Comparison of ENCODE assay signal across 14 cellular contexts in genomic region chr22:32745251-32745995, GRCh38. TPM values are rescaled to one million over a fixed set of nuclear protein-coding genes. Genes with fewer than 3 reads are reported as not detected.
DNase-seq lines count a peak whose midpoint lies in the region; ATAC-seq and TF ChIP-seq lines count a peak whose summit lies in the region.
"Had no signal": no experiment of that assay in that cellular context is flagged by ENCODE, and none has a peak within 500 bp of the region (broad histone marks: within the 10 kb centered on the region; RNA-seq: fewer than 3 reads in every experiment).

No MANE protein-coding gene starts in this region.

- H3K4me3 ChIP-seq in HCT116 (replicated peaks in 1 of 2; ENCODE audit: low read depth in 1 of 2, low read length in 2 of 2) (peak overlapping the region; percentile 33 to 53), hepatocyte (no peak overlapping the region)

- H2AFZ ChIP-seq in HCT116 (ENCODE audit: low read depth, low read length, poor library complexity, severe bottlenecking): peak overlapping the region; percentile 84
- H2AFZ ChIP-seq in hepatocyte: peak overlapping the region; percentile 31

- H3K79me2 ChIP-seq in HCT116 (ENCODE audit: insufficient read depth, low read length) (no peaks in the 10 kb centered on the region), hepatocyte (no peaks in the 10 kb centered on the region)

- H3K9me2 ChIP-seq in HCT116 (ENCODE audit: insufficient read depth): no peaks in the 10 kb centered on the region
- no peaks in the 10 kb centered on the region for H3K9me2 ChIP-seq in hepatocyte (replicated peaks; ENCODE audit: insufficient read depth)

- H3K9me3 ChIP-seq in HCT116 (ENCODE audit: control insufficient read depth in 1 of 2, insufficient read depth in 1 of 2, low read depth in 1 of 2, low read length in 2 of 2): no peaks in the 10 kb centered on the region
- no peaks in the 10 kb centered on the region for H3K9me3 ChIP-seq in hepatocyte (ENCODE audit: low read depth)

- H3K9ac ChIP-seq in HCT116 (ENCODE audit: low read length): peak overlapping the region; percentile 33
- H3K9ac ChIP-seq: KMS-11 had no signal

- TF ChIP-seq POLR2A in HCT116 (IDR thresholded peaks at IDR 0.05; ENCODE audit: borderline replicate concordance, extremely low read depth, insufficient read depth, insufficient read length): no peak

- no peak overlapping the region for H3K27ac Mint-ChIP-seq in activated naive CD4-positive, alpha-beta T cell treated with anti-CD3 and anti-CD28 coated beads for 36 hours
- H3K27ac Mint-ChIP-seq: activated B cell treated with CpG ODN at 0.5 μM for 24 hours; activated naive CD8-positive, alpha-beta T cell had no signal

- peak overlapping the region; percentile 76 for H3K4me2 ChIP-seq in HCT116 (ENCODE audit: low read length)
- peak overlapping the region; percentile 71 for H3K4me2 ChIP-seq in hepatocyte
- H3K4me2 ChIP-seq: KMS-11 had no signal

- DNase-seq in HCT116 (ENCODE audit: low read depth, low spot score) (peak; percentile 70), T47D (ENCODE audit: low read depth in 1 of 2, low spot score in 1 of 2) (peak; percentile 23 to 24), hepatocyte (ENCODE audit: low spot score) (peak; percentile 77), sciatic nerve (ENCODE audit: low spot score) (no peak), NCI-H526 treated with DMSO at 0.1 percent for 48 hours (lab: John Stamatoyannopoulos, UW) (no peak), NCI-H2029 (lab: John Stamatoyannopoulos, UW) (no peak)
- DNase-seq in activated CD8-positive, alpha-beta memory T cell treated with anti-CD3 and anti-CD28 coated beads, Interleukin-2, amount 50 U/mL, for 48 hours: no peak
- DNase-seq in activated naive CD4-positive, alpha-beta T cell treated with anti-CD3 and anti-CD28 coated beads for 36 hours: no peak
- DNase-seq: activated B cell treated with CpG ODN at 0.5 μM for 24 hours; COR-L47; nucleus accumbens; stimulated activated CD8-positive, alpha-beta memory T cell treated with anti-CD3 and anti-CD28 coated beads, Interleukin-4, amount 100 ng/mL, for 48 hours had no signal

- H3K4me1 Mint-ChIP-seq in activated naive CD4-positive, alpha-beta T cell treated with anti-CD3 and anti-CD28 coated beads for 36 hours (ENCODE audit: low read depth): no peaks in the 10 kb centered on the region
- H3K4me1 Mint-ChIP-seq: activated B cell treated with CpG ODN at 0.5 μM for 24 hours had no signal

- no peak for TF ChIP-seq RAD21 in HCT116 (IDR thresholded peaks at IDR 0.05; ENCODE audit: low read depth)

- CTCF ChIA-PET in HCT116 (lab: Charles Lee): interaction anchor here (1.0 to 1.9 kb wide), 3 partner anchors 52 to 216 kb away, joined by 3 to 5 read pairs (median 4); no protein-coding TSS in a partner anchor
- CTCF ChIA-PET in activated naive CD4-positive, alpha-beta T cell treated with anti-CD3 and anti-CD28 coated beads for 36 hours (lab: Charles Lee): no interaction called here

- POLR2A ChIA-PET in HCT116 (lab: Charles Lee): interaction anchor here (0.9 kb wide), 1 partner anchor 51 kb away, joined by 3 read pairs; no protein-coding TSS in a partner anchor

- ATAC-seq in HCT116 (peak; percentile 96), sciatic nerve (peak; percentile 91)

- WGBS in hepatocyte (ENCODE audit: low lambda C conversion rate, missing lambda C conversion rate): 19% methylated on average over 16 of the region's 16 CpGs

- no peak for TF ChIP-seq CTCF in HCT116 (IDR thresholded peaks at IDR 0.05 in 2 of 3, conservative IDR thresholded peaks at IDR 0.05 in 1 of 3; ENCODE audit: borderline replicate concordance in 1 of 3, insufficient read depth in 1 of 3, low read depth in 2 of 3, low read length in 2 of 3)
- TF ChIP-seq CTCF in hepatocyte (IDR thresholded peaks at IDR 0.05; ENCODE audit: poor library complexity): no peak

- no TSS peak for BruUV-seq in HCT116 (replicated peaks; lab: Mats Ljungman, UMichigan)

- RAD21 ChIA-PET in HCT116 (lab: Charles Lee; ENCODE audit: low non-redundant PET in 1 of 2, low total read pairs in 2 of 2, uncharacterized antibody in 2 of 2, unreplicated experiment in 2 of 2): interaction anchor here in 1 of 2 experiments (0.6 kb wide), 1 partner anchor 24 kb away, joined by 3 read pairs; no protein-coding TSS in a partner anchor

- intact Hi-C loops in HCT116 (cut with micrococcal nuclease) (loop anchor here (10.0 kb wide), 1 partner anchor 59 kb away; the partner anchor contains the start of gene TIMP3), sciatic nerve (cut with DNase I) (no loop called here)
- intact Hi-C loops in activated naive CD4-positive, alpha-beta T cell treated with anti-CD3 and anti-CD28 coated beads for 36 hours (cut with micrococcal nuclease): no loop called here

- H3K27me3 Mint-ChIP-seq in activated naive CD4-positive, alpha-beta T cell treated with anti-CD3 and anti-CD28 coated beads for 36 hours (ENCODE audit: low read depth): peaks cover 14% of the 10 kb centered on the region

- no peaks in the 10 kb centered on the region for H4K20me1 ChIP-seq in HCT116 (ENCODE audit: insufficient read depth)
- H4K20me1 ChIP-seq in hepatocyte (ENCODE audit: insufficient read depth, poor library complexity, severe bottlenecking): no peaks in the 10 kb centered on the region

- in situ Hi-C loops in T47D (cut with HindIII; ENCODE audit: low pct_unique_long_range_greater_than_20kb, low sequenced_read_pairs): no loop called here

- peaks cover 21 to 29% of the 10 kb centered on the region in 2 experiments for H3K4me1 ChIP-seq in HCT116 (ENCODE audit: control insufficient read depth in 1 of 2, insufficient read depth in 2 of 2, low read length in 2 of 2)
- peaks cover 20% of the 10 kb centered on the region for H3K4me1 ChIP-seq in hepatocyte (ENCODE audit: insufficient read depth)

- no peaks in the 10 kb centered on the region for H3K9me3 Mint-ChIP-seq in activated naive CD4-positive, alpha-beta T cell treated with anti-CD3 and anti-CD28 coated beads for 36 hours
- H3K9me3 Mint-ChIP-seq: activated B cell treated with CpG ODN at 0.5 μM for 24 hours had no signal

- H3K36me3 ChIP-seq in HCT116 (ENCODE audit: control insufficient read depth in 1 of 2, insufficient read depth in 2 of 2, low read length in 2 of 2) (no peaks in the 10 kb centered on the region), hepatocyte (replicated peaks; ENCODE audit: insufficient read depth, low read depth) (no peaks in the 10 kb centered on the region)

- H3K36me3 Mint-ChIP-seq in activated naive CD4-positive, alpha-beta T cell treated with anti-CD3 and anti-CD28 coated beads for 36 hours (ENCODE audit: low read depth): no peaks in the 10 kb centered on the region
- H3K36me3 Mint-ChIP-seq: activated naive CD8-positive, alpha-beta T cell had no signal

- H3K27me3 ChIP-seq in HCT116 (ENCODE audit: insufficient read depth, low read length): no peaks in the 10 kb centered on the region
- H3K27me3 ChIP-seq in hepatocyte: no peaks in the 10 kb centered on the region

- H3K4me3 Mint-ChIP-seq in activated naive CD4-positive, alpha-beta T cell treated with anti-CD3 and anti-CD28 coated beads for 36 hours: no peak overlapping the region
- H3K4me3 Mint-ChIP-seq: activated B cell treated with CpG ODN at 0.5 μM for 24 hours; activated naive CD8-positive, alpha-beta T cell had no signal

- H3K27ac ChIP-seq in HCT116 (ENCODE audit: low read depth, low read length) (peak overlapping the region; percentile 76), hepatocyte (peak overlapping the region; percentile 80)
- H3K27ac ChIP-seq: KMS-11 had no signal

TF ChIP-seq in HCT116, 20 proteins besides CTCF, POLR2A, EP300 and RAD21:
- TF ChIP-seq YY1 (IDR thresholded peaks at IDR 0.05; ENCODE audit: extremely low read depth, insufficient replicate concordance, low read depth, low read length) (peak; percentile 44), EZH2 (IDR thresholded peaks at IDR 0.05) (no peak), MAX (IDR thresholded peaks at IDR 0.05) (peak; percentile 44; the same call in 1 of the 2 replicates), SRF (IDR thresholded peaks at IDR 0.05; ENCODE audit: low read depth) (no peak), ELF1 (IDR thresholded peaks at IDR 0.05; ENCODE audit: borderline replicate concordance, low read depth) (no peak), CBX3 (IDR thresholded peaks at IDR 0.05; ENCODE audit: low read depth) (0 out of 2 replicates have a peak, but pooled peaks have one; percentile 12), TCF7L2 (IDR thresholded peaks at IDR 0.05; ENCODE audit: borderline replicate concordance, extremely low read depth, insufficient read depth, insufficient read length) (peak; percentile 37), JUND (IDR thresholded peaks at IDR 0.05) (peak; percentile 59), CEBPB (IDR thresholded peaks at IDR 0.05; ENCODE audit: low read depth) (no peak), ATF3 (IDR thresholded peaks at IDR 0.05) (no peak), SP1 (IDR thresholded peaks at IDR 0.05; ENCODE audit: low read depth) (peak; percentile 65), POLR2AphosphoS5 (IDR thresholded peaks at IDR 0.05; ENCODE audit: low read depth, low read length) (peak; percentile 44; the same call in 1 of the 2 replicates), FOSL1 (IDR thresholded peaks at IDR 0.05; ENCODE audit: low read depth) (peak; percentile 59)
TF ChIP-seq in HCT116: peak in this region for 8.

RNA-seq across cellular contexts. Expression of gene TIMP3, which starts 56.1 kb away (rescaled TPM):
- total RNA-seq in HCT116 (2021; ENCODE audit: unreplicated experiment) (2.2 TPM), hepatocyte (92.3 and 96.1 TPM in 2 replicates), sciatic nerve (560 TPM)
- 1.1 TPM in 2 replicates for polyA plus RNA-seq in HCT116 (2012)
- polyA plus RNA-seq in hepatocyte: 76.6 and 91.6 TPM in 2 replicates
- total RNA-seq in activated naive CD4-positive, alpha-beta T cell treated with anti-CD3 and anti-CD28 coated beads for 36 hours: not detected
- total RNA-seq: activated B cell treated with CpG ODN at 0.5 μM for 24 hours had no signal

Comparison
In these comparisons a context has a peak if more than half of its experiments do, and no peak if none do; other contexts are left out.
1. DNase-seq: peak in HCT116 (single experiment), T47D (2 of 2) and hepatocyte (single experiment); none in sciatic nerve (single experiment), activated CD8-positive, alpha-beta memory T cell treated with anti-CD3 and anti-CD28 coated beads, Interleukin-2, amount 50 U/mL, for 48 hours (single experiment), NCI-H526 treated with DMSO at 0.1 percent for 48 hours (single experiment), activated naive CD4-positive, alpha-beta T cell treated with anti-CD3 and anti-CD28 coated beads for 36 hours (single experiment) and NCI-H2029 (single experiment).
2. RNA of gene TIMP3, which starts 56.1 kb away (total RNA-seq): 560 TPM in sciatic nerve (single experiment) and 92.3 to 96.1 TPM in hepatocyte; 2.2 TPM in HCT116 (single experiment) and not detected in activated naive CD4-positive, alpha-beta T cell treated with anti-CD3 and anti-CD28 coated beads for 36 hours; every median in the first group is over 10 times any median in the second.